In genomic region chr6:99882151-99882702, GRCh38 we compare ENCODE assay signal across 20 cellular contexts.
"Had no signal": no experiment of that assay in that cellular context is flagged by ENCODE, and none has a peak within 500 bp of the region (broad histone marks: within the 10 kb centered on the region; RNA-seq: fewer than 3 reads in every experiment).

No MANE protein-coding gene starts in this region.

- H3K4me3 ChIP-seq: skin epidermis, tibial nerve, vagina had no signal

- H3K27me3 ChIP-seq: tibial nerve, vagina had no signal

- H3K27ac ChIP-seq: skin epidermis, tibial nerve, vagina had no signal

- H3K4me1 ChIP-seq: tibial nerve, vagina had no signal

- DNase-seq: activated B cell treated with CpG ODN at 0.5 μM for 24 hours; activated CD4-positive, alpha-beta T cell treated with anti-CD3 and anti-CD28 coated beads, Interleukin-2, amount 10 ng/mL, durations not matched to agents 24 days and 14 days; activated CD8-positive, alpha-beta memory T cell treated with anti-CD3 and anti-CD28 coated beads for 24 hours; activated naive CD4-positive, alpha-beta T cell; activated naive CD8-positive, alpha-beta T cell treated with anti-CD3 and anti-CD28 coated beads, Interleukin-2, amount 10 ng/mL, durations not matched to agents 7 days and 5 days; anterior cingulate cortex; cerebellar nuclear complex; effector CD8-positive, alpha-beta T cell; foreskin fibroblast; hypothalamus; kidney glomerular epithelial cell; mesenchymal stem cell; occipital lobe; right cardiac atrium; stimulated activated CD4-positive, alpha-beta T cell treated with anti-CD3 and anti-CD28 coated beads, Interleukin-15, amount 100 ng/mL, for 24 hours; stimulated activated CD4-positive, alpha-beta T cell treated with anti-CD3 and anti-CD28 coated beads, Interleukin-4, amount 100 ng/mL, for 24 hours; stimulated activated naive CD4-positive, alpha-beta T cell had no signal

- H3K36me3 ChIP-seq: tibial nerve, vagina had no signal
